17 cellular contexts compared by ENCODE assay signal in genomic region chr12:62290804-62291203, GRCh38.
"Had no signal": no experiment of that assay in that cellular context is flagged by ENCODE, and none has a peak within 500 bp of the region (broad histone marks: within the 10 kb centered on the region; RNA-seq: fewer than 3 reads in every experiment).

No MANE protein-coding gene starts in this region.

- H3K4me3 Mint-ChIP-seq: activated B cell treated with CpG ODN at 0.5 μM for 24 hours, type B pancreatic cell had no signal

- H3K4me3 ChIP-seq: lung, right atrium auricular region, skin epidermis had no signal

- H3K27me3 Mint-ChIP-seq: activated B cell treated with CpG ODN at 0.5 μM for 24 hours; naive thymus-derived CD8-positive, alpha-beta T cell; type B pancreatic cell had no signal

- DNase-seq: activated B cell treated with CpG ODN at 0.5 μM for 24 hours; activated CD8-positive, alpha-beta memory T cell treated with anti-CD3 and anti-CD28 coated beads, Interleukin-2, amount 50 U/mL, for 48 hours; activated effector memory CD4-positive, alpha-beta T cell treated with anti-CD3 and anti-CD28 coated beads, Interleukin-2, amount 50 U/mL, for 16 hours; amygdala; cerebellar nuclear complex; dermis blood vessel endothelial cell; hypothalamus; naive thymus-derived CD8-positive, alpha-beta T cell; nucleus accumbens; Right ventricle myocardium superior; SK-N-SH had no signal

- H3K27ac ChIP-seq: right atrium auricular region, skin epidermis had no signal

- H3K27ac Mint-ChIP-seq: T-helper 1 cell treated with Interleukin-12 subunit alpha and Interleukin-12 subunit beta and Interleukin-4 antibody, amounts not matched to agents 30 μg/mL and 1 μg/mL, for 36 hours; type B pancreatic cell had no signal

- H3K9me3 Mint-ChIP-seq: type B pancreatic cell had no signal

- H3K27me3 ChIP-seq: right atrium auricular region had no signal

- ATAC-seq: esophagus mucosa; naive thymus-derived CD8-positive, alpha-beta T cell had no signal
